30 cellular contexts compared by ENCODE assay signal in genomic region chr5:65125681-65126080, GRCh38.
A peak's percentile ranks its signal among the peaks of the same experiment; 100 is the strongest.
DNase-seq lines count a peak whose midpoint lies in the region; ATAC-seq and TF ChIP-seq lines count a peak whose summit lies in the region.
"Had no signal": no experiment of that assay in that cellular context is flagged by ENCODE, and none has a peak within 500 bp of the region (broad histone marks: within the 10 kb centered on the region; RNA-seq: fewer than 3 reads in every experiment).

No MANE protein-coding gene starts in this region.

- ATAC-seq in HG03457 (IDR thresholded peaks at IDR 0.05; ENCODE audit: unreplicated experiment) (no peak), GM19035 (IDR thresholded peaks at IDR 0.05; ENCODE audit: unreplicated experiment) (no peak)
- ATAC-seq: activated naive CD8-positive, alpha-beta T cell treated with anti-CD3 and anti-CD28 coated beads, Interleukin-2, amount 50 U/mL, for 24 hours; body of pancreas; sciatic nerve; stimulated activated naive CD8-positive, alpha-beta T cell treated with anti-CD3 and anti-CD28 coated beads, Interleukin-15, Interleukin-2, amounts not matched to agents 100 U/mL and 50 U/mL, for 24 hours had no signal

- H3K4me1 Mint-ChIP-seq in chondrocyte (ENCODE audit: low read depth) = peaks cover 30% of the 10 kb centered on the region
- H3K4me1 Mint-ChIP-seq: activated CD4-positive, alpha-beta T cell treated with anti-CD3 and anti-CD28 coated beads, Interleukin-2, amount 10 ng/mL, durations not matched to agents 24 days and 14 days had no signal

- H3K4me3 ChIP-seq in mesodermal cell (ENCODE audit: extremely low read depth, insufficient read depth, low read length, poor library complexity, severe bottlenecking) = no peak overlapping the region
- no peak overlapping the region for H3K4me3 ChIP-seq in stomach
- H3K4me3 ChIP-seq: body of pancreas, lung, tibial nerve had no signal

- peak overlapping the region; percentile 27 for H3K27ac Mint-ChIP-seq in chondrocyte (ENCODE audit: unreplicated experiment)
- H3K27ac Mint-ChIP-seq: activated CD4-positive, alpha-beta T cell treated with anti-CD3 and anti-CD28 coated beads, Interleukin-2, amount 10 ng/mL, durations not matched to agents 24 days and 14 days; activated naive CD8-positive, alpha-beta T cell treated with anti-CD3 and anti-CD28 coated beads, Interleukin-2, amount 50 U/mL, for 24 hours; activated T-cell treated with anti-CD3 and anti-CD28 coated beads, Interleukin-2, amount 50 U/mL, for 24 hours; CD4-positive, alpha-beta memory T cell; T-helper 2 cell treated with Interferon-gamma antibody and Interleukin-4, amounts not matched to agents 5 μg/mL and 100 μg/mL, for 36 hours had no signal

- H3K9me3 Mint-ChIP-seq in chondrocyte (ENCODE audit: low read depth) = no peaks in the 10 kb centered on the region
- H3K9me3 Mint-ChIP-seq: activated naive CD8-positive, alpha-beta T cell treated with anti-CD3 and anti-CD28 coated beads, Interleukin-2, amount 50 U/mL, for 24 hours; activated T-cell treated with anti-CD3 and anti-CD28 coated beads, Interleukin-2, amount 50 U/mL, for 24 hours; CD4-positive, alpha-beta memory T cell; T-helper 2 cell treated with Interferon-gamma antibody and Interleukin-4, amounts not matched to agents 5 μg/mL and 100 μg/mL, for 36 hours had no signal

- no peak for TF ChIP-seq EP300 in stomach (IDR thresholded peaks at IDR 0.05)

- no peaks in the 10 kb centered on the region for H3K27me3 ChIP-seq in stomach
- H3K27me3 ChIP-seq: body of pancreas, tibial nerve had no signal

- H3K27ac ChIP-seq in mesodermal cell (ENCODE audit: low read depth, low read length, severe bottlenecking) = peak overlapping the region; percentile 13
- H3K27ac ChIP-seq in stomach = peak overlapping the region in 4 of 5 donors; percentile 1 to 83 (median 65)
- H3K27ac ChIP-seq: body of pancreas, KMS-11, tibial nerve, VCaP had no signal

- DNase-seq in NCI-H2081 (lab: John Stamatoyannopoulos, UW) (peak; percentile 23 to 77), NCI-H2081 treated with DMSO at 0.1 percent for 48 hours (lab: John Stamatoyannopoulos, UW) (no peak), chondrocyte (ENCODE audit: low spot score) (no peak), stomach (no peak)
- DNase-seq in stimulated activated CD4-positive, alpha-beta T cell treated with anti-CD3 and anti-CD28 coated beads, Interleukin-15, amount 100 ng/mL, for 24 hours = no peak
- DNase-seq: activated CD4-positive, alpha-beta T cell treated with anti-CD3 and anti-CD28 coated beads, Interleukin-2, amount 10 ng/mL, durations not matched to agents 24 days and 14 days; activated gamma-delta T cell treated with Interleukin-2 at 50 U/mL for 16 hours; activated naive CD8-positive, alpha-beta T cell treated with anti-CD3 and anti-CD28 coated beads, Interleukin-2, amount 50 U/mL, for 24 hours; activated T-cell treated with anti-CD3 and anti-CD28 coated beads, Interleukin-2, amount 50 U/mL, for 24 hours; AML-193; body of pancreas; CD4-positive, alpha-beta memory T cell; cerebellar nuclear complex; glutamatergic neuron; HCEC 1CT; kidney glomerular epithelial cell; NCI-H1436 treated with DMSO at 0.1 percent for 48 hours; NCI-H2171; NCI-H510A; stimulated activated naive CD8-positive, alpha-beta T cell treated with anti-CD3 and anti-CD28 coated beads, Interleukin-15, Interleukin-2, amounts not matched to agents 100 U/mL and 50 U/mL, for 24 hours had no signal

- H3K9me3 ChIP-seq in mesodermal cell (ENCODE audit: control insufficient read depth, low read length) (no peaks in the 10 kb centered on the region), stomach (no peaks in the 10 kb centered on the region)
- H3K9me3 ChIP-seq: body of pancreas, tibial nerve had no signal

- 90 to 100% methylated on average over 1 to 2 of the region's 4 CpGs for WGBS in mesodermal cell (ENCODE audit: insufficient coverage in 2 of 2), 2 experiments
- WGBS in stomach, 5 donors = 41 to 56% (median 55%) methylated on average over 4 of the region's 4 CpGs

- no peak overlapping the region for H3K4me3 Mint-ChIP-seq in chondrocyte (ENCODE audit: unreplicated experiment)
- H3K4me3 Mint-ChIP-seq: activated CD4-positive, alpha-beta T cell treated with anti-CD3 and anti-CD28 coated beads, Interleukin-2, amount 10 ng/mL, durations not matched to agents 24 days and 14 days; activated naive CD8-positive, alpha-beta T cell treated with anti-CD3 and anti-CD28 coated beads, Interleukin-2, amount 50 U/mL, for 24 hours; activated T-cell treated with anti-CD3 and anti-CD28 coated beads, Interleukin-2, amount 50 U/mL, for 24 hours; neural crest cell; T-helper 2 cell treated with Interferon-gamma antibody and Interleukin-4, amounts not matched to agents 5 μg/mL and 100 μg/mL, for 36 hours had no signal

- H3K4me1 ChIP-seq in mesodermal cell (ENCODE audit: control insufficient read depth, insufficient read depth, low read length, poor library complexity, severe bottlenecking) (peaks cover 18% of the 10 kb centered on the region), stomach (peaks cover 0 to 23% (median 7%) of the 10 kb centered on the region in 4 donors)
- H3K4me1 ChIP-seq: body of pancreas had no signal

- no peaks in the 10 kb centered on the region for H3K36me3 Mint-ChIP-seq in chondrocyte (ENCODE audit: low read depth)
- H3K36me3 Mint-ChIP-seq: CD4-positive, alpha-beta memory T cell had no signal

- no peak for TF ChIP-seq POLR2A in stomach (IDR thresholded peaks at IDR 0.05)

- no peaks in the 10 kb centered on the region for H3K27me3 Mint-ChIP-seq in chondrocyte (ENCODE audit: low read depth)
- H3K27me3 Mint-ChIP-seq: activated CD4-positive, alpha-beta T cell treated with anti-CD3 and anti-CD28 coated beads, Interleukin-2, amount 10 ng/mL, durations not matched to agents 24 days and 14 days; activated naive CD8-positive, alpha-beta T cell treated with anti-CD3 and anti-CD28 coated beads, Interleukin-2, amount 50 U/mL, for 24 hours; activated T-cell treated with anti-CD3 and anti-CD28 coated beads, Interleukin-2, amount 50 U/mL, for 24 hours had no signal

- H3K36me3 ChIP-seq in mesodermal cell (ENCODE audit: control insufficient read depth, insufficient read depth, low read length) (no peaks in the 10 kb centered on the region), stomach (no peaks in the 10 kb centered on the region)
- H3K36me3 ChIP-seq: tibial nerve had no signal

- TF ChIP-seq CTCF in chondrocyte (IDR thresholded peaks at IDR 0.05) (no peak), stomach (IDR thresholded peaks at IDR 0.05) (no peak)

- intact Hi-C loops in stomach (cut with DNase I; ENCODE audit: low total_unique reads) = no loop called here

Comparison
In these comparisons a context has a peak if more than half of its experiments do, and no peak if none do; other contexts are left out.
1. DNase-seq: peak in NCI-H2081 (2 of 2); none in NCI-H2081 treated with DMSO at 0.1 percent for 48 hours (single experiment), chondrocyte (single experiment), stomach (single experiment) and stimulated activated CD4-positive, alpha-beta T cell treated with anti-CD3 and anti-CD28 coated beads, Interleukin-15, amount 100 ng/mL, for 24 hours (single experiment).